1 cellular context compared by ENCODE assay signal in genomic region chr13:43132228-43132627, GRCh38.
TF ChIP-seq lines count a peak whose summit lies in the region.

No MANE protein-coding gene starts in this region.

TF ChIP-seq in K562, 482 proteins besides CTCF, POLR2A, EP300 and RAD21 (continued from another document):
- TF ChIP-seq RREB1 (CRISPR knock-in tag; IDR thresholded peaks at IDR 0.05) (no peak), SREBF2 (CRISPR knock-in tag; IDR thresholded peaks at IDR 0.05) (no peak), NFE2L1 (tag; IDR thresholded peaks at IDR 0.05; ENCODE audit: borderline replicate concordance, low read depth) (no peak), ZFP91 (CRISPR knock-in tag; IDR thresholded peaks at IDR 0.05) (no peak), ZNF695 (CRISPR knock-in tag; IDR thresholded peaks at IDR 0.05) (no peak), CC2D1A (IDR thresholded peaks at IDR 0.05) (no peak), HDAC1 (IDR thresholded peaks at IDR 0.05) (no peak), ZNF830 (CRISPR knock-in tag; IDR thresholded peaks at IDR 0.05) (no peak), AFF1 (IDR thresholded peaks at IDR 0.05; ENCODE audit: low read depth in 1 of 2, partially characterized antibody in 2 of 2) (no peak), STAT6 (CRISPR knock-in tag; IDR thresholded peaks at IDR 0.05) (no peak), TFAP4 (CRISPR knock-in tag; IDR thresholded peaks at IDR 0.05; ENCODE audit: borderline replicate concordance) (no peak)
TF ChIP-seq in K562: peak in this region for 0.
